ENCODE assay signal across 8 cellular contexts in genomic region chr22:16146916-16147315, GRCh38.
A peak's percentile ranks its signal among the peaks of the same experiment; 100 is the strongest.
DNase-seq lines count a peak whose midpoint lies in the region; ATAC-seq, FAIRE-seq and TF ChIP-seq lines count a peak whose summit lies in the region.
"Not testable (repeated sequence)": the region's sequence is repeated elsewhere in the genome, so short reads cannot be mapped to it uniquely, and the experiment has no call there.

No MANE protein-coding gene starts in this region.

- H3K36me3 ChIP-seq in PC-9 (ENCODE audit: low read depth); WERI-Rb-1; liver (ENCODE audit: control insufficient read depth in 4 of 4, insufficient read depth in 3 of 4, low read depth in 1 of 4, low read length in 3 of 4); upper lobe of right lung: not testable (repeated sequence)

- not testable (repeated sequence) for BruUV-seq in PC-9 (replicated peaks; lab: Mats Ljungman, UMichigan)

- not testable (repeated sequence) for H3K9ac ChIP-seq in liver (ENCODE audit: low read depth in 1 of 2, low read length in 2 of 2)

- H3K4me1 ChIP-seq in PC-9 (replicated peaks; ENCODE audit: insufficient read depth); liver (ENCODE audit: control insufficient read depth in 4 of 4, insufficient read depth in 4 of 4, low read length in 3 of 4); upper lobe of right lung: not testable (repeated sequence)

- not testable (repeated sequence) for H3K9me2 ChIP-seq in PC-9 (ENCODE audit: insufficient read depth)

- POLR2A ChIA-PET in PC-9 (lab: Charles Lee; ENCODE audit: unreplicated experiment), result not testable (repeated sequence)

- H3F3A ChIP-seq in PC-9 (ENCODE audit: insufficient read depth, low read depth), result not testable (repeated sequence)

- not testable (repeated sequence) for H3K4me2 ChIP-seq in PC-9

- not testable (repeated sequence) for DNase-seq in D721Med (ENCODE audit: insufficient read length, low spot score); upper lobe of right lung
- peak; percentile 2 for DNase-seq in Jurkat, Clone E6-1 (ENCODE audit: low read depth, low spot score)
- DNase-seq in NCI-H1694 (lab: John Stamatoyannopoulos, UW) (peak; percentile 17), PC-9 (peak in 1 of 2 experiments; percentile 4), WERI-Rb-1 (peak; percentile 18), dorsolateral prefrontal cortex (peak in 3 of 10 donors; percentile 7 to 63 (median 25))

- peak; percentile 54 to 56 for TF ChIP-seq RAD21 in liver (IDR thresholded peaks at IDR 0.05)

- CTCF ChIA-PET in PC-9 (lab: Charles Lee), result not testable (repeated sequence)

- TF ChIP-seq CTCF in D721Med (IDR thresholded peaks at IDR 0.05; ENCODE audit: insufficient read depth, missing control alignments) (peak; percentile 36), PC-9 (conservative IDR thresholded peaks at IDR 0.05) (peak; percentile 41; the same call in 1 of the 2 replicates), WERI-Rb-1 (IDR thresholded peaks at IDR 0.05; ENCODE audit: low read depth, low read length) (peak; percentile 27; the same call in 1 of the 2 replicates), dorsolateral prefrontal cortex (IDR thresholded peaks at IDR 0.05 in 54 of 56, conservative IDR thresholded peaks at IDR 0.05 in 2 of 56; ENCODE audit: low read depth in 1 of 56, partially characterized antibody in 56 of 56) (peak in 53 of 56 donors; percentile 22 to 76 (median 53)), liver (IDR thresholded peaks at IDR 0.05; ENCODE audit: low read depth, low read length, missing input control) (peak; percentile 24), upper lobe of right lung (IDR thresholded peaks at IDR 0.05) (peak; percentile 44)

- not testable (repeated sequence) for FAIRE-seq in D721Med (lab: Jason Lieb, UNC)

- H4K20me1 ChIP-seq in PC-9 (ENCODE audit: insufficient read depth), result not testable (repeated sequence)

- H3K9me3 ChIP-seq in PC-9 (ENCODE audit: insufficient read depth, low read depth); WERI-Rb-1 (ENCODE audit: severe bottlenecking); liver (ENCODE audit: control insufficient read depth in 4 of 4, low read length in 3 of 4); upper lobe of right lung: not testable (repeated sequence)

- 37% methylated on average over 2 of the region's 2 CpGs for WGBS in liver

- H3K27me3 ChIP-seq in PC-9 (ENCODE audit: insufficient read depth, low read depth); WERI-Rb-1 (ENCODE audit: insufficient read depth, low read depth, severe bottlenecking); liver (ENCODE audit: control insufficient read depth in 4 of 4, insufficient read depth in 4 of 4, low read length in 3 of 4); upper lobe of right lung: not testable (repeated sequence)
- peaks cover 0 to 10% (median 0%) of the 10 kb centered on the region in 45 donors for H3K27me3 ChIP-seq in dorsolateral prefrontal cortex

- not testable (repeated sequence) for ATAC-seq in upper lobe of right lung

- not testable (repeated sequence) for H3K79me2 ChIP-seq in PC-9 (ENCODE audit: low read depth)

- intact Hi-C loops in PC-9 (cut with micrococcal nuclease; ENCODE audit: unreplicated experiment); upper lobe of right lung (cut with DNase I): not testable (repeated sequence)
- intact Hi-C loops in dorsolateral prefrontal cortex (cut with DNase I), result loop anchor here in 1 of 2 donors (10.0 kb wide), 1 partner anchor 768 kb away; no protein-coding TSS in a partner anchor

- H3K27ac ChIP-seq in PC-9; WERI-Rb-1; dorsolateral prefrontal cortex; liver (ENCODE audit: low read depth in 1 of 2, low read length in 2 of 2); upper lobe of right lung: not testable (repeated sequence)

- H2AFZ ChIP-seq in PC-9, result not testable (repeated sequence)

- not testable (repeated sequence) for H3K4me3 ChIP-seq in Jurkat, Clone E6-1 (ENCODE audit: low read length); PC-9; WERI-Rb-1 (ENCODE audit: low read depth, low read length); dorsolateral prefrontal cortex; liver (ENCODE audit: low read depth in 1 of 3, low read length in 3 of 3); upper lobe of right lung
